8 cellular contexts compared by ENCODE assay signal in genomic region chr4:140851032-140851636, GRCh38.
DNase-seq lines count a peak whose midpoint lies in the region; ATAC-seq and TF ChIP-seq lines count a peak whose summit lies in the region.

No MANE protein-coding gene starts in this region.

- WGBS in heart right ventricle, 2 donors = 0 to 2% methylated on average over 6 of the region's 6 CpGs

- DNase-seq in Ammon's horn (ENCODE audit: low spot score) (peak; percentile 77), NCI-H2107 (lab: John Stamatoyannopoulos, UW) (peak; percentile 2), heart right ventricle (peak in 1 of 2 donors; percentile 63), retina (peak; percentile 73)
- peak; percentile 34 for DNase-seq in activated CD8-positive, alpha-beta T cell treated with anti-CD3 and anti-CD28 coated beads for 36 hours
- DNase-seq in activated CD8-positive, alpha-beta memory T cell treated with anti-CD3 and anti-CD28 coated beads for 24 hours = no peak

- H3K27ac Mint-ChIP-seq in activated CD8-positive, alpha-beta T cell treated with anti-CD3 and anti-CD28 coated beads for 36 hours = no peak overlapping the region

- H3K4me3 Mint-ChIP-seq in activated CD8-positive, alpha-beta T cell treated with anti-CD3 and anti-CD28 coated beads for 36 hours = no peak overlapping the region

- no peaks in the 10 kb centered on the region for H3K27me3 ChIP-seq in heart right ventricle

- peak; percentile 59 for TF ChIP-seq CTCF in activated CD8-positive, alpha-beta T cell treated with anti-CD3 and anti-CD28 coated beads for 36 hours (IDR thresholded peaks at IDR 0.05)
- TF ChIP-seq CTCF in heart right ventricle (IDR thresholded peaks at IDR 0.05) = peak; percentile 59 to 92 (median 78)

- ATAC-seq in GM18498 (IDR thresholded peaks at IDR 0.05; ENCODE audit: unreplicated experiment) (peak; percentile 76), HG03045 (IDR thresholded peaks at IDR 0.05; ENCODE audit: unreplicated experiment) (peak; percentile 74), heart right ventricle (peak in 6 of 8 donors; percentile 58 to 71 (median 64))
- ATAC-seq in activated CD8-positive, alpha-beta T cell treated with anti-CD3 and anti-CD28 coated beads for 36 hours = no peak

- intact Hi-C loops in activated CD8-positive, alpha-beta T cell treated with anti-CD3 and anti-CD28 coated beads for 36 hours (cut with micrococcal nuclease) = no loop called here
- intact Hi-C loops in heart right ventricle (cut with DNase I) = loop anchor here in 9 of 10 donors (1.0 to 10.0 kb wide), 16 partner anchors 96 to 496 kb away; partner anchors contain the start of genes ELMOD2 (in 4 of the 9) and TBC1D9 (in 1 of the 9)

- H3K4me1 Mint-ChIP-seq in activated CD8-positive, alpha-beta T cell treated with anti-CD3 and anti-CD28 coated beads for 36 hours (ENCODE audit: low read depth) = no peaks in the 10 kb centered on the region

- no peaks in the 10 kb centered on the region for H3K36me3 ChIP-seq in heart right ventricle

- H3K9me3 ChIP-seq in heart right ventricle = no peaks in the 10 kb centered on the region

- POLR2A ChIA-PET in activated CD8-positive, alpha-beta T cell treated with anti-CD3 and anti-CD28 coated beads for 36 hours (lab: Charles Lee) = no interaction called here

- no peak overlapping the region for H3K27ac ChIP-seq in heart right ventricle

- no peaks in the 10 kb centered on the region for H3K36me3 Mint-ChIP-seq in activated CD8-positive, alpha-beta T cell treated with anti-CD3 and anti-CD28 coated beads for 36 hours (ENCODE audit: low read depth)

- H3K27me3 Mint-ChIP-seq in activated CD8-positive, alpha-beta T cell treated with anti-CD3 and anti-CD28 coated beads for 36 hours = peaks cover 8% of the 10 kb centered on the region

- H3K4me1 ChIP-seq in heart right ventricle = peaks cover 0 to 19% (median 0%) of the 10 kb centered on the region in 9 donors

- no peaks in the 10 kb centered on the region for H3K9me3 Mint-ChIP-seq in activated CD8-positive, alpha-beta T cell treated with anti-CD3 and anti-CD28 coated beads for 36 hours

- H3K4me3 ChIP-seq in heart right ventricle = no peak overlapping the region

- CTCF ChIA-PET in activated CD8-positive, alpha-beta T cell treated with anti-CD3 and anti-CD28 coated beads for 36 hours (lab: Charles Lee) = interaction anchor here (0.7 to 1.2 kb wide), 4 partner anchors 9 to 491 kb away, joined by 3 to 4 read pairs (median 3); no protein-coding TSS in a partner anchor
